In genomic region chr6:34517461-34517868, GRCh38 we compare ENCODE assay signal across 19 cellular contexts. TPM values are rescaled to one million over a fixed set of nuclear protein-coding genes. Genes with fewer than 3 reads are reported as not detected.
DNase-seq lines count a peak whose midpoint lies in the region; ATAC-seq and TF ChIP-seq lines count a peak whose summit lies in the region.
"Had no signal": no experiment of that assay in that cellular context is flagged by ENCODE, and none has a peak within 500 bp of the region (broad histone marks: within the 10 kb centered on the region; RNA-seq: fewer than 3 reads in every experiment).

No MANE protein-coding gene starts in this region.

- TF ChIP-seq CTCF in left ventricle myocardium inferior (IDR thresholded peaks at IDR 0.05; ENCODE audit: borderline replicate concordance) (no peak), chondrocyte (IDR thresholded peaks at IDR 0.05) (no peak)

- H3K27ac Mint-ChIP-seq in chondrocyte (ENCODE audit: unreplicated experiment): no peak overlapping the region
- H3K27ac Mint-ChIP-seq in naive thymus-derived CD4-positive, alpha-beta T cell: no peak overlapping the region

- ATAC-seq in Right ventricle myocardium inferior: no peak
- no peak for ATAC-seq in sciatic nerve
- no peak for ATAC-seq in GM18907 (IDR thresholded peaks at IDR 0.05; ENCODE audit: unreplicated experiment)
- ATAC-seq in GM18498 (IDR thresholded peaks at IDR 0.05; ENCODE audit: unreplicated experiment): no peak
- no peak for ATAC-seq in naive thymus-derived CD4-positive, alpha-beta T cell
- ATAC-seq: HepG2 had no signal

- H3K36me3 ChIP-seq in left ventricle myocardium inferior: no peaks in the 10 kb centered on the region
- no peaks in the 10 kb centered on the region for H3K36me3 ChIP-seq in naive thymus-derived CD4-positive, alpha-beta T cell (ENCODE audit: control insufficient read depth in 2 of 3, insufficient read depth in 3 of 3, low read length in 3 of 3)

- no peaks in the 10 kb centered on the region for H3K36me3 Mint-ChIP-seq in chondrocyte (ENCODE audit: low read depth)
- no peaks in the 10 kb centered on the region for H3K36me3 Mint-ChIP-seq in naive thymus-derived CD4-positive, alpha-beta T cell

- H3K4me3 ChIP-seq in left ventricle myocardium inferior: no peak overlapping the region
- no peak overlapping the region for H3K4me3 ChIP-seq in naive thymus-derived CD4-positive, alpha-beta T cell (ENCODE audit: low read length)

- H3K27me3 Mint-ChIP-seq in chondrocyte (ENCODE audit: low read depth): peaks cover 8% of the 10 kb centered on the region
- peaks cover 0 to 11% (median 0%) of the 10 kb centered on the region in 5 donors for H3K27me3 Mint-ChIP-seq in naive thymus-derived CD4-positive, alpha-beta T cell

- no peak overlapping the region for H3K27ac ChIP-seq in left ventricle myocardium inferior (replicated peaks)
- H3K27ac ChIP-seq in naive thymus-derived CD4-positive, alpha-beta T cell (ENCODE audit: low read depth, low read length): no peak overlapping the region
- H3K27ac ChIP-seq: KMS-11 had no signal

- no peaks in the 10 kb centered on the region for H3K9me3 ChIP-seq in left ventricle myocardium inferior (replicated peaks)
- H3K9me3 ChIP-seq in naive thymus-derived CD4-positive, alpha-beta T cell (ENCODE audit: control insufficient read depth in 2 of 3, low read length in 3 of 3): no peaks in the 10 kb centered on the region

- no peaks in the 10 kb centered on the region for H3K9me3 Mint-ChIP-seq in chondrocyte (ENCODE audit: low read depth)
- H3K9me3 Mint-ChIP-seq in naive thymus-derived CD4-positive, alpha-beta T cell: no peaks in the 10 kb centered on the region

- intact Hi-C loops in left ventricle myocardium inferior (cut with micrococcal nuclease) (no loop called here), Right ventricle myocardium inferior (cut with DNase I) (no loop called here), sciatic nerve (cut with DNase I) (no loop called here)
- intact Hi-C loops in naive thymus-derived CD4-positive, alpha-beta T cell (cut with micrococcal nuclease): no loop called here

- no peak overlapping the region for H3K4me3 Mint-ChIP-seq in chondrocyte (ENCODE audit: unreplicated experiment)
- H3K4me3 Mint-ChIP-seq in naive thymus-derived CD4-positive, alpha-beta T cell: no peak overlapping the region

- peaks cover 51% of the 10 kb centered on the region for H3K27me3 ChIP-seq in left ventricle myocardium inferior (ENCODE audit: low read depth)
- no peaks in the 10 kb centered on the region for H3K27me3 ChIP-seq in naive thymus-derived CD4-positive, alpha-beta T cell (ENCODE audit: control insufficient read depth in 2 of 2, insufficient read depth in 2 of 2, low read length in 2 of 2)

- H3K4me1 Mint-ChIP-seq in chondrocyte (ENCODE audit: low read depth): peaks cover 6% of the 10 kb centered on the region
- peaks cover 0 to 4% (median 0%) of the 10 kb centered on the region in 7 donors for H3K4me1 Mint-ChIP-seq in naive thymus-derived CD4-positive, alpha-beta T cell

- CTCF ChIA-PET in naive thymus-derived CD4-positive, alpha-beta T cell (lab: Charles Lee): no interaction called here

- peak; percentile 7 for DNase-seq in left ventricle myocardium inferior
- DNase-seq in Right ventricle myocardium inferior (ENCODE audit: missing footprints): no peak
- peak; percentile 44 for DNase-seq in chondrocyte (ENCODE audit: low spot score)
- DNase-seq in sciatic nerve (ENCODE audit: low spot score): peak; percentile 43
- DNase-seq in naive thymus-derived CD4-positive, alpha-beta T cell: no peak
- DNase-seq: AML-193, COR-L47, NCI-H1436 treated with DMSO at 0.1 percent for 48 hours, NCI-H2029 treated with DMSO at 0.1 percent for 48 hours, NCI-H748 treated with DMSO at 0.1 percent for 48 hours, Right ventricle myocardium superior had no signal

- POLR2A ChIA-PET in naive thymus-derived CD4-positive, alpha-beta T cell (lab: Charles Lee): no interaction called here

- H3K4me1 ChIP-seq in left ventricle myocardium inferior: no peaks in the 10 kb centered on the region
- H3K4me1 ChIP-seq in naive thymus-derived CD4-positive, alpha-beta T cell (ENCODE audit: control insufficient read depth in 2 of 2, insufficient read depth in 2 of 2, low read length in 2 of 2): no peaks in the 10 kb centered on the region

RNA-seq across cellular contexts. Expression of gene SPDEF, which starts 38.7 kb away (rescaled TPM):
- total RNA-seq in left ventricle myocardium inferior (0.11 TPM), Right ventricle myocardium inferior (not detected), chondrocyte (0.10 TPM in 1 of 3 replicates, not detected in the others), sciatic nerve (not detected)
- under 1 TPM in 2 of 5 experiments, not detected in 3; 0.39 to 0.40 TPM for total RNA-seq in naive thymus-derived CD4-positive, alpha-beta T cell
- polyA plus RNA-seq in naive thymus-derived CD4-positive, alpha-beta T cell: not detected
- total RNA-seq: Daoy, H4, HepG2, M059J, NCI-H460, Right ventricle myocardium superior had no signal
- polyA plus RNA-seq: HepG2 had no signal

RNA-seq across cellular contexts. Expression of gene PACSIN1, which starts 51.6 kb away (rescaled TPM):
- total RNA-seq in left ventricle myocardium inferior (15.2 TPM), Right ventricle myocardium inferior (10.8 TPM), chondrocyte (0.15 to 0.21 TPM in 2 of 3 replicates, not detected in the other), sciatic nerve (0.49 TPM)
- total RNA-seq in naive thymus-derived CD4-positive, alpha-beta T cell: 1 to 10 TPM in 2 of 5 experiments, under 1 TPM in 3; 0.34 to 3.5 (median 0.57) TPM
- polyA plus RNA-seq in naive thymus-derived CD4-positive, alpha-beta T cell: under 1 TPM in 1 of 2 donors, not detected in 1; 0.29 TPM
- total RNA-seq: Daoy, H4, HepG2 had no signal
- polyA plus RNA-seq: HepG2 had no signal

Comparison
In these comparisons a context has a peak if more than half of its experiments do, and no peak if none do; other contexts are left out.
1. DNase-seq: peak in left ventricle myocardium inferior (single experiment), chondrocyte (single experiment) and sciatic nerve (single experiment); none in Right ventricle myocardium inferior (single experiment) and naive thymus-derived CD4-positive, alpha-beta T cell (0 of 9).